21 cellular contexts compared by ENCODE assay signal in genomic region chr4:42425146-42426065, GRCh38. TPM values are rescaled to one million over a fixed set of nuclear protein-coding genes. Genes with fewer than 3 reads are reported as not detected.
DNase-seq lines count a peak whose midpoint lies in the region; ATAC-seq, FAIRE-seq and TF ChIP-seq lines count a peak whose summit lies in the region.
"Had no signal": no experiment of that assay in that cellular context is flagged by ENCODE, and none has a peak within 500 bp of the region (broad histone marks: within the 10 kb centered on the region; RNA-seq: fewer than 3 reads in every experiment).

No MANE protein-coding gene starts in this region.

- no peaks in the 10 kb centered on the region for H4K20me1 ChIP-seq in HepG2 (ENCODE audit: insufficient read depth, low read length)

- H2AFZ ChIP-seq in HepG2 (ENCODE audit: low read length) = no peak overlapping the region
- H2AFZ ChIP-seq: GM23248 had no signal

- WGBS in stomach, 5 donors = 91 to 95% (median 94%) methylated on average over 19 of the region's 19 CpGs
- 80% methylated on average over 19 of the region's 19 CpGs for WGBS in HepG2 (ENCODE audit: low lambda C conversion rate)

- CTCF ChIA-PET in HepG2 (lab: Yijun Ruan, JAX; ENCODE audit: low intra/inter-chr PET ratio, low total read pairs) = no interaction called here

- H3K9me3 ChIP-seq in HAP-1 (no peaks in the 10 kb centered on the region), stomach (no peaks in the 10 kb centered on the region), HepG2 (ENCODE audit: low read length) (no peaks in the 10 kb centered on the region)
- H3K9me3 ChIP-seq: SJSA1 had no signal

- no peak for TF ChIP-seq EP300 in stomach (IDR thresholded peaks at IDR 0.05)
- TF ChIP-seq EP300 in HepG2 (IDR thresholded peaks at IDR 0.05; ENCODE audit: low read depth in 2 of 2, low read length in 2 of 2) = no peak
- TF ChIP-seq EP300 in HepG2 (CRISPR knock-in tag; IDR thresholded peaks at IDR 0.05; ENCODE audit: borderline replicate concordance) = no peak

- ATAC-seq in HepG2 = no peak
- ATAC-seq: Right ventricle myocardium inferior had no signal

- H3K79me2 ChIP-seq in HepG2 (ENCODE audit: insufficient read depth, low read length) = no peaks in the 10 kb centered on the region

- H3K4me3 ChIP-seq in HAP-1 (peak overlapping the region; percentile 15), brain microvascular endothelial cell (ENCODE audit: low read depth, low read length) (peak overlapping the region; percentile 20), stomach (no peak overlapping the region), HepG2 (replicated peaks in 1 of 3; ENCODE audit: insufficient read depth in 1 of 3, low read depth in 2 of 3, low read length in 3 of 3) (no peak overlapping the region)
- H3K4me3 ChIP-seq: GM23248, SJSA1 had no signal

- TF ChIP-seq RAD21 in HepG2 (CRISPR knock-in tag; IDR thresholded peaks at IDR 0.05) = no peak

- no peak for FAIRE-seq in HepG2 (lab: Jason Lieb, UNC)
- FAIRE-seq: GM12891 had no signal

- no peak overlapping the region for H3K9ac ChIP-seq in HepG2 (ENCODE audit: insufficient read depth, low read depth, low read length)
- H3K9ac ChIP-seq: GM23248 had no signal

- no peak overlapping the region for H3K4me2 ChIP-seq in HepG2 (ENCODE audit: low read depth, low read length)

- DNase-seq in HAP-1 (ENCODE audit: low spot score in 2 of 2) = peak; percentile 82 to 99
- no peak for DNase-seq in brain microvascular endothelial cell
- peak; percentile 25 for DNase-seq in medulla oblongata (ENCODE audit: extremely low spot score)
- DNase-seq in substantia nigra (lab: John Stamatoyannopoulos, UW) = peak in 14 of 49 donors; percentile 2 to 26 (median 8)
- no peak for DNase-seq in stomach
- DNase-seq in HepG2 (ENCODE audit: low spot score) = no peak
- DNase-seq in T-helper 2 cell = no peak
- no peak for DNase-seq in stimulated activated CD4-positive, alpha-beta T cell treated with anti-CD3 and anti-CD28 coated beads, Interleukin-2, amount 100 ng/mL, for 24 hours
- DNase-seq: CD4-positive, CD25-positive, alpha-beta regulatory T cell; COR-L47; DMS79 treated with DMSO at 0.1 percent for 48 hours; GM23248; HFFc6; Karpas-422; NCI-H1694 treated with DMSO at 0.1 percent for 48 hours; NCI-H446 treated with DMSO at 0.1 percent for 48 hours; NCI-H526 treated with DMSO at 0.1 percent for 48 hours had no signal

- POLR2A ChIA-PET in HepG2 (lab: Yijun Ruan, JAX) = no interaction called here

- in situ Hi-C loops in HAP-1 (cut with MboI; ENCODE audit: low sequenced_read_pairs) (no loop called here), brain microvascular endothelial cell (cut with HindIII; ENCODE audit: low pct_ligation_motif_present, low sequenced_read_pairs) (no loop called here), HepG2 (cut with HindIII; ENCODE audit: extremely low pct_ligation_motif_present, low pct_unique_long_range_greater_than_20kb) (no loop called here)

- no peak for TF ChIP-seq POLR2A in stomach (IDR thresholded peaks at IDR 0.05)
- no peak for TF ChIP-seq POLR2A in HepG2 (IDR thresholded peaks at IDR 0.05; ENCODE audit: insufficient read depth in 1 of 2, low read depth in 2 of 2, low read length in 2 of 2)

- BruUV-seq in HepG2 (replicated peaks; lab: Mats Ljungman, UMichigan) = no TSS peak

- H3K4me1 ChIP-seq in HAP-1 (peaks cover 47% of the 10 kb centered on the region), stomach (no peaks in the 10 kb centered on the region), HepG2 (ENCODE audit: insufficient read depth, low read length) (no peaks in the 10 kb centered on the region)
- H3K4me1 ChIP-seq: SJSA1 had no signal

- H3K27me3 ChIP-seq in HAP-1 (ENCODE audit: low read depth) (no peaks in the 10 kb centered on the region), brain microvascular endothelial cell (replicated peaks) (no peaks in the 10 kb centered on the region), stomach (no peaks in the 10 kb centered on the region), HepG2 (ENCODE audit: control insufficient read depth in 1 of 2, insufficient read depth in 2 of 2, low read length in 2 of 2) (no peaks in the 10 kb centered on the region)
- H3K27me3 ChIP-seq: SJSA1 had no signal

- TF ChIP-seq CTCF in brain microvascular endothelial cell (IDR thresholded peaks at IDR 0.05; ENCODE audit: low read depth, low read length, missing control alignments) (no peak), stomach (IDR thresholded peaks at IDR 0.05) (no peak), HepG2 (CRISPR knock-in tag; IDR thresholded peaks at IDR 0.05) (no peak)

- intact Hi-C loops in stomach (cut with DNase I; ENCODE audit: low total_unique reads) (no loop called here), HepG2 (cut with micrococcal nuclease; ENCODE audit: unreplicated experiment) (no loop called here)

- H3K36me3 ChIP-seq in HAP-1 (replicated peaks) = no peaks in the 10 kb centered on the region
- H3K36me3 ChIP-seq in brain microvascular endothelial cell (replicated peaks) = no peaks in the 10 kb centered on the region
- H3K36me3 ChIP-seq in stomach = peaks cover 3 to 41% (median 37%) of the 10 kb centered on the region in 4 donors
- H3K36me3 ChIP-seq in HepG2 (replicated peaks in 1 of 2; ENCODE audit: control insufficient read depth in 1 of 2, insufficient read depth in 2 of 2, low read length in 2 of 2) = no peaks in the 10 kb centered on the region
- H3K36me3 ChIP-seq: SJSA1 had no signal

- H3K27ac ChIP-seq in brain microvascular endothelial cell (no peak overlapping the region), substantia nigra (ENCODE audit: low read depth, low read length, poor library complexity, severe bottlenecking) (peak overlapping the region; percentile 18), stomach (no peak overlapping the region), HepG2 (ENCODE audit: extremely low read length, insufficient read depth, low read length) (no peak overlapping the region)
- H3K27ac ChIP-seq: GM23248, SJSA1 had no signal

TF ChIP-seq in HepG2, 621 proteins besides CTCF, POLR2A, EP300 and RAD21 (continues in another document):
- TF ChIP-seq ZSCAN12 (CRISPR knock-in tag; IDR thresholded peaks at IDR 0.05) = no peak
- TF ChIP-seq GLI4 (CRISPR knock-in tag; IDR thresholded peaks at IDR 0.05; ENCODE audit: borderline replicate concordance) = no peak
- TF ChIP-seq NCOA2 (CRISPR knock-in tag; IDR thresholded peaks at IDR 0.05) = no peak
- no peak for TF ChIP-seq ZNF574 (CRISPR knock-in tag; IDR thresholded peaks at IDR 0.05)

RNA-seq across cellular contexts. Expression of gene SHISA3, which starts 28.1 kb away (rescaled TPM):
- 1 to 10 TPM; 1.2 to 8.4 (median 4.9) TPM for total RNA-seq in stomach
- polyA plus RNA-seq in stomach = 1 to 10 TPM in 1 of 3 donors, under 1 TPM in 1, not detected in 1; 0.44 to 1.5 TPM
- total RNA-seq in HepG2 (2016; rRNA removed; fragmentation: Illumina TruSeq; extraction: Trizol) = not detected in 2 replicates
- total RNA-seq in HepG2 (2016; cell fraction: cytosol; rRNA removed; fragmentation: Illumina TruSeq; extraction: Trizol; ENCODE audit: low read depth) = not detected in 2 replicates
- total RNA-seq in HepG2 (2016; cell fraction: insoluble cytoplasmic fraction; rRNA removed; fragmentation: Illumina TruSeq; extraction: Trizol) = not detected in 2 replicates
- not detected in 2 replicates for total RNA-seq in HepG2 (2016; cell fraction: membrane; rRNA removed; fragmentation: Illumina TruSeq; extraction: Trizol)
- total RNA-seq in HepG2 (2016; cell fraction: nucleus; rRNA removed; fragmentation: Illumina TruSeq; extraction: Trizol) = not detected in 2 replicates
- not detected in 2 replicates for polyA plus RNA-seq in HepG2 (2011; rRNA removed)
- polyA plus RNA-seq in HepG2 (2011; cell fraction: cytosol; rRNA removed) = not detected in 2 replicates
- not detected in 2 replicates for polyA plus RNA-seq in HepG2 (2011; cell fraction: nucleus; rRNA removed)
- not detected in 2 replicates for polyA plus RNA-seq in HepG2 (2012)
- polyA plus RNA-seq in HepG2 (2016; cell fraction: cytosol; fragmentation: Illumina TruSeq; extraction: Trizol; ENCODE audit: low read depth) = not detected in 2 replicates
- not detected in 2 replicates for polyA plus RNA-seq in HepG2 (2016; cell fraction: insoluble cytoplasmic fraction; fragmentation: Illumina TruSeq; extraction: Trizol; ENCODE audit: low read depth)
- polyA plus RNA-seq in HepG2 (2016; cell fraction: membrane; fragmentation: Illumina TruSeq; extraction: Trizol; ENCODE audit: low read depth) = not detected in 2 replicates
- polyA plus RNA-seq in HepG2 (2016; cell fraction: nucleus; fragmentation: Illumina TruSeq; extraction: Trizol; ENCODE audit: insufficient read depth, low read depth) = not detected in 2 replicates
- not detected in 2 replicates for polyA minus RNA-seq in HepG2 (2011; rRNA and poly(A)+ RNA removed; ENCODE audit: low replicate concordance)
- polyA minus RNA-seq in HepG2 (2011; cell fraction: cytosol; rRNA and poly(A)+ RNA removed) = not detected in 2 replicates
- not detected in 2 replicates for polyA minus RNA-seq in HepG2 (2011; cell fraction: nucleus; rRNA and poly(A)+ RNA removed)
- total RNA-seq: CD4-positive, CD25-positive, alpha-beta regulatory T cell; HFFc6; HT1080 had no signal
- polyA plus RNA-seq: CD4-positive, CD25-positive, alpha-beta regulatory T cell had no signal

Comparison
In these comparisons a context has a peak if more than half of its experiments do, and no peak if none do; other contexts are left out.
1. DNase-seq: peak in HAP-1 (2 of 2) and medulla oblongata (single experiment); none in brain microvascular endothelial cell (single experiment), stomach (single experiment), HepG2 (single experiment), T-helper 2 cell (0 of 5) and stimulated activated CD4-positive, alpha-beta T cell treated with anti-CD3 and anti-CD28 coated beads, Interleukin-2, amount 100 ng/mL, for 24 hours (0 of 2).
2. H3K4me3 ChIP-seq: peak in HAP-1 (single experiment) and brain microvascular endothelial cell (single experiment); none in stomach (0 of 4) and HepG2 (0 of 3).